ENCODE assay signal across 21 cellular contexts in genomic region chr3:35498506-35499210, GRCh38.
"Had no signal": no experiment of that assay in that cellular context is flagged by ENCODE, and none has a peak within 500 bp of the region (broad histone marks: within the 10 kb centered on the region; RNA-seq: fewer than 3 reads in every experiment).

No MANE protein-coding gene starts in this region.

- H3K4me1 Mint-ChIP-seq: activated T-helper 17 cell treated with anti-CD3 and anti-CD28 coated beads, Interleukin-2, amount 50 U/mL, for 72 hours had no signal

- DNase-seq: activated CD4-positive, alpha-beta T cell treated with anti-CD3 and anti-CD28 coated beads, Interleukin-2, amount 50 U/mL, for 1 hour; activated CD4-positive, CD25-positive, alpha-beta regulatory T cell treated with anti-CD3 and anti-CD28 coated beads, Interleukin-2, amount 50 U/mL, for 72 hours; activated CD8-positive, alpha-beta T cell treated with anti-CD3 and anti-CD28 coated beads, Interleukin-2, amount 10 ng/mL, durations not matched to agents 7 days and 5 days; activated naive CD4-positive, alpha-beta T cell; activated T-cell treated with anti-CD3 and anti-CD28 coated beads, Interleukin-2, amount 50 U/mL, for 1 hour; gastrocnemius medialis; hypothalamus; left ventricle myocardium superior; mammary epithelial cell; nephron progenitor cell; right cardiac atrium; stimulated activated CD4-positive, alpha-beta T cell treated with anti-CD3 and anti-CD28 coated beads, Interleukin-4, amount 100 ng/mL, for 24 hours; stimulated activated naive CD4-positive, alpha-beta T cell treated with Interleukin-2 at 50 U/mL for 16 hours; WERI-Rb-1 had no signal

- H3K9me3 ChIP-seq: breast epithelium, esophagus muscularis mucosa, gastrocnemius medialis had no signal

- H3K36me3 Mint-ChIP-seq: activated naive CD8-positive, alpha-beta T cell had no signal

- H3K4me1 ChIP-seq: breast epithelium, esophagus muscularis mucosa, gastrocnemius medialis, parathyroid adenoma had no signal

- ATAC-seq: activated CD8-positive, alpha-beta T cell treated with anti-CD3 and anti-CD28 coated beads, Interleukin-2, amount 10 ng/mL, durations not matched to agents 7 days and 5 days; activated T-helper 17 cell treated with anti-CD3 and anti-CD28 coated beads, Interleukin-2, amount 50 U/mL, for 72 hours; gastrocnemius medialis; left ventricle myocardium superior; right cardiac atrium had no signal

- H3K27me3 Mint-ChIP-seq: activated naive CD8-positive, alpha-beta T cell; activated T-helper 17 cell treated with anti-CD3 and anti-CD28 coated beads, Interleukin-2, amount 50 U/mL, for 72 hours had no signal

- H3K27me3 ChIP-seq: breast epithelium, esophagus muscularis mucosa, gastrocnemius medialis had no signal

- H3K9me3 Mint-ChIP-seq: T-helper 2 cell treated with Interferon-gamma antibody and Interleukin-4, amounts not matched to agents 5 μg/mL and 100 μg/mL, for 36 hours had no signal

- H3K27ac Mint-ChIP-seq: activated CD8-positive, alpha-beta T cell treated with anti-CD3 and anti-CD28 coated beads, Interleukin-2, amount 10 ng/mL, durations not matched to agents 7 days and 5 days; activated naive CD8-positive, alpha-beta T cell; activated T-helper 17 cell treated with anti-CD3 and anti-CD28 coated beads, Interleukin-2, amount 50 U/mL, for 72 hours; nephron progenitor cell; T-helper 2 cell treated with Interferon-gamma antibody and Interleukin-4, amounts not matched to agents 5 μg/mL and 100 μg/mL, for 36 hours had no signal

- H3K36me3 ChIP-seq: breast epithelium, esophagus muscularis mucosa, gastrocnemius medialis, WERI-Rb-1 had no signal

- H3K4me3 ChIP-seq: breast epithelium, coronary artery, esophagus muscularis mucosa, gastrocnemius medialis had no signal

- H3K4me3 Mint-ChIP-seq: activated CD8-positive, alpha-beta T cell treated with anti-CD3 and anti-CD28 coated beads, Interleukin-2, amount 10 ng/mL, durations not matched to agents 7 days and 5 days; activated naive CD8-positive, alpha-beta T cell; activated T-helper 17 cell treated with anti-CD3 and anti-CD28 coated beads, Interleukin-2, amount 50 U/mL, for 72 hours; nephron progenitor cell; T-helper 2 cell treated with Interferon-gamma antibody and Interleukin-4, amounts not matched to agents 5 μg/mL and 100 μg/mL, for 36 hours had no signal

- H3K27ac ChIP-seq: breast epithelium, coronary artery, esophagus muscularis mucosa, gastrocnemius medialis, parathyroid adenoma, WERI-Rb-1 had no signal
